2 cellular contexts compared by ENCODE assay signal in the genomic region with DNA sequence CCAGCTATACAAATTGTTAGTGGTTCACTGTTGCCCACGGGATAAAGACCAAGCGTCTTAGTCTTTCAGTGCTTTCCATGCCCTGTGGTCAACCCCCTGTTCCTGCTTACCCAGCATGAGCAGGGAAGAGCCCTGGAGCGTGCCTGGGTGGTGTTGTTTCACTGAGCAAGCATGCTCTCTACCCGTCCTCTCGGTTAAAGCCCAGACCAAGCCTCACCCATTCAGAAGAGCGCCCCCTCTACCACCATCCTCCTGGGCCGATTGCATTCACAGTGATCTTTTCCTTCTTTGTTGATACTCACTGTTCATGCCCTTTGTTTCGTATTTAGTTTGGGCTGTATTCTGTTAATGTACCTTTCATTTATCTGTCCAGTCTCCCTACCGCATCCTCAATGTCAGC.
TF ChIP-seq lines count a peak whose summit lies in the region.

No MANE protein-coding gene starts in this region.

TF ChIP-seq in SK-N-SH treated with all-trans-retinoic acid at 6 μM for 48 hours, 23 proteins besides CTCF, POLR2A, EP300 and RAD21 (continued from another document):
- TF ChIP-seq CSRNP3 (CRISPR knock-in tag; IDR thresholded peaks at IDR 0.05), result no peak
- no peak for TF ChIP-seq ARNTL (CRISPR knock-in tag; IDR thresholded peaks at IDR 0.05; ENCODE audit: borderline replicate concordance, low read depth)
- TF ChIP-seq BACH2 (CRISPR knock-in tag; IDR thresholded peaks at IDR 0.05; ENCODE audit: borderline replicate concordance), result no peak
- TF ChIP-seq GLIS3 (CRISPR knock-in tag; IDR thresholded peaks at IDR 0.05), result no peak
- no peak for TF ChIP-seq ISL1 (CRISPR knock-in tag; IDR thresholded peaks at IDR 0.05)
- TF ChIP-seq, protein P1, sequence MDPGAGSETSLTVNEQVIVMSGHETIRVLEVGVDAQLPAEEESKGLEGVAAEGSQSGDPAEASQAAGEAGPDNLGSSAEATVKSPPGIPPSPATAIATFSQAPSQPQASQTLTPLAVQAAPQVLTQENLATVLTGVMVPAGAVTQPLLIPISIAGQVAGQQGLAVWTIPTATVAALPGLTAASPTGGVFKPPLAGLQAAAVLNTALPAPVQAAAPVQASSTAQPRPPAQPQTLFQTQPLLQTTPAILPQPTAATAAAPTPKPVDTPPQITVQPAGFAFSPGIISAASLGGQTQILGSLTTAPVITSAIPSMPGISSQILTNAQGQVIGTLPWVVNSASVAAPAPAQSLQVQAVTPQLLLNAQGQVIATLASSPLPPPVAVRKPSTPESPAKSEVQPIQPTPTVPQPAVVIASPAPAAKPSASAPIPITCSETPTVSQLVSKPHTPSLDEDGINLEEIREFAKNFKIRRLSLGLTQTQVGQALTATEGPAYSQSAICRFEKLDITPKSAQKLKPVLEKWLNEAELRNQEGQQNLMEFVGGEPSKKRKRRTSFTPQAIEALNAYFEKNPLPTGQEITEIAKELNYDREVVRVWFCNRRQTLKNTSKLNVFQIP (CRISPR knock-in tag; IDR thresholded peaks at IDR 0.05; ENCODE audit: borderline replicate concordance, low read depth), result no peak
- no peak for TF ChIP-seq CSDC2 (CRISPR knock-in tag; IDR thresholded peaks at IDR 0.05)
- no peak for TF ChIP-seq TCF4 (CRISPR knock-in tag; IDR thresholded peaks at IDR 0.05; ENCODE audit: borderline replicate concordance)
- TF ChIP-seq ZNF8 (CRISPR knock-in tag; IDR thresholded peaks at IDR 0.05), result no peak
- TF ChIP-seq TOX (CRISPR knock-in tag; IDR thresholded peaks at IDR 0.05; ENCODE audit: borderline replicate concordance), result no peak
- TF ChIP-seq, protein P2, sequence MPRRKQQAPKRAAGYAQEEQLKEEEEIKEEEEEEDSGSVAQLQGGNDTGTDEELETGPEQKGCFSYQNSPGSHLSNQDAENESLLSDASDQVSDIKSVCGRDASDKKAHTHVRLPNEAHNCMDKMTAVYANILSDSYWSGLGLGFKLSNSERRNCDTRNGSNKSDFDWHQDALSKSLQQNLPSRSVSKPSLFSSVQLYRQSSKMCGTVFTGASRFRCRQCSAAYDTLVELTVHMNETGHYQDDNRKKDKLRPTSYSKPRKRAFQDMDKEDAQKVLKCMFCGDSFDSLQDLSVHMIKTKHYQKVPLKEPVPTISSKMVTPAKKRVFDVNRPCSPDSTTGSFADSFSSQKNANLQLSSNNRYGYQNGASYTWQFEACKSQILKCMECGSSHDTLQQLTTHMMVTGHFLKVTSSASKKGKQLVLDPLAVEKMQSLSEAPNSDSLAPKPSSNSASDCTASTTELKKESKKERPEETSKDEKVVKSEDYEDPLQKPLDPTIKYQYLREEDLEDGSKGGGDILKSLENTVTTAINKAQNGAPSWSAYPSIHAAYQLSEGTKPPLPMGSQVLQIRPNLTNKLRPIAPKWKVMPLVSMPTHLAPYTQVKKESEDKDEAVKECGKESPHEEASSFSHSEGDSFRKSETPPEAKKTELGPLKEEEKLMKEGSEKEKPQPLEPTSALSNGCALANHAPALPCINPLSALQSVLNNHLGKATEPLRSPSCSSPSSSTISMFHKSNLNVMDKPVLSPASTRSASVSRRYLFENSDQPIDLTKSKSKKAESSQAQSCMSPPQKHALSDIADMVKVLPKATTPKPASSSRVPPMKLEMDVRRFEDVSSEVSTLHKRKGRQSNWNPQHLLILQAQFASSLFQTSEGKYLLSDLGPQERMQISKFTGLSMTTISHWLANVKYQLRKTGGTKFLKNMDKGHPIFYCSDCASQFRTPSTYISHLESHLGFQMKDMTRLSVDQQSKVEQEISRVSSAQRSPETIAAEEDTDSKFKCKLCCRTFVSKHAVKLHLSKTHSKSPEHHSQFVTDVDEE (CRISPR knock-in tag; IDR thresholded peaks at IDR 0.05), result no peak
- TF ChIP-seq SNAI2 (CRISPR knock-in tag; IDR thresholded peaks at IDR 0.05), result no peak
- TF ChIP-seq PATZ1 (CRISPR knock-in tag; IDR thresholded peaks at IDR 0.05; ENCODE audit: borderline replicate concordance), result no peak
- TF ChIP-seq ZFP3 (CRISPR knock-in tag; IDR thresholded peaks at IDR 0.05), result no peak
- TF ChIP-seq ZC3H10 (CRISPR knock-in tag; IDR thresholded peaks at IDR 0.05), result no peak
- no peak for TF ChIP-seq ZNF565 (CRISPR knock-in tag; conservative IDR thresholded peaks at IDR 0.05; ENCODE audit: low read depth)
- no peak for TF ChIP-seq ZFP30 (CRISPR knock-in tag; IDR thresholded peaks at IDR 0.05)

TF ChIP-seq in SK-N-SH, 30 proteins besides CTCF, POLR2A, EP300 and RAD21 (continued from another document):
- TF ChIP-seq GABPA (IDR thresholded peaks at IDR 0.05; ENCODE audit: low read depth) (no peak), IRF3 (IDR thresholded peaks at IDR 0.05; ENCODE audit: low read depth, low read length) (no peak), SIN3A (IDR thresholded peaks at IDR 0.05; ENCODE audit: borderline replicate concordance, low read depth, low read length) (no peak), NFIC (IDR thresholded peaks at IDR 0.05; ENCODE audit: borderline replicate concordance) (no peak), MAX (IDR thresholded peaks at IDR 0.05; ENCODE audit: low read depth) (no peak), ZBTB33 (IDR thresholded peaks at IDR 0.05; ENCODE audit: borderline replicate concordance, low read depth) (no peak), ELF1 (IDR thresholded peaks at IDR 0.05) (no peak), EZH2phosphoT487 (IDR thresholded peaks at IDR 0.05; ENCODE audit: borderline replicate concordance, low read depth) (no peak), NRF1 (IDR thresholded peaks at IDR 0.05; ENCODE audit: low read depth, low read length) (no peak), RCOR1 (IDR thresholded peaks at IDR 0.05; ENCODE audit: low read length) (no peak), FOXM1 (IDR thresholded peaks at IDR 0.05; ENCODE audit: low read depth) (no peak), TCF12 (IDR thresholded peaks at IDR 0.05) (no peak), CHD2 (IDR thresholded peaks at IDR 0.05; ENCODE audit: low read length, partially characterized antibody) (no peak)
- TF ChIP-seq, protein P3, sequence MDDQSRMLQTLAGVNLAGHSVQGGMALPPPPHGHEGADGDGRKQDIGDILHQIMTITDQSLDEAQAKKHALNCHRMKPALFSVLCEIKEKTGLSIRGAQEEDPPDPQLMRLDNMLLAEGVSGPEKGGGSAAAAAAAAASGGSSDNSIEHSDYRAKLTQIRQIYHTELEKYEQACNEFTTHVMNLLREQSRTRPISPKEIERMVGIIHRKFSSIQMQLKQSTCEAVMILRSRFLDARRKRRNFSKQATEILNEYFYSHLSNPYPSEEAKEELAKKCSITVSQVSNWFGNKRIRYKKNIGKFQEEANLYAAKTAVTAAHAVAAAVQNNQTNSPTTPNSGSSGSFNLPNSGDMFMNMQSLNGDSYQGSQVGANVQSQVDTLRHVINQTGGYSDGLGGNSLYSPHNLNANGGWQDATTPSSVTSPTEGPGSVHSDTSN (IDR thresholded peaks at IDR 0.05), result no peak
